ENCODE assay signal across 1 cellular context in genomic region chr20:38926142-38926933, GRCh38.
TF ChIP-seq lines count a peak whose summit lies in the region.

A gene with protein sequence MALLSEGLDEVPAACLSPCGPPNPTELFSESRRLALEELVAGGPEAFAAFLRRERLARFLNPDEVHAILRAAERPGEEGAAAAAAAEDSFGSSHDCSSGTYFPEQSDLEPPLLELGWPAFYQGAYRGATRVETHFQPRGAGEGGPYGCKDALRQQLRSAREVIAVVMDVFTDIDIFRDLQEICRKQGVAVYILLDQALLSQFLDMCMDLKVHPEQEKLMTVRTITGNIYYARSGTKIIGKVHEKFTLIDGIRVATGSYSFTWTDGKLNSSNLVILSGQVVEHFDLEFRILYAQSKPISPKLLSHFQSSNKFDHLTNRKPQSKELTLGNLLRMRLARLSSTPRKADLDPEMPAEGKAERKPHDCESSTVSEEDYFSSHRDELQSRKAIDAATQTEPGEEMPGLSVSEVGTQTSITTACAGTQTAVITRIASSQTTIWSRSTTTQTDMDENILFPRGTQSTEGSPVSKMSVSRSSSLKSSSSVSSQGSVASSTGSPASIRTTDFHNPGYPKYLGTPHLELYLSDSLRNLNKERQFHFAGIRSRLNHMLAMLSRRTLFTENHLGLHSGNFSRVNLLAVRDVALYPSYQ (plus strand): TSS chr20:38926417. CDS start chr20:38926443, 26 bp downstream.

TF ChIP-seq in HepG2, 621 proteins besides CTCF, POLR2A, EP300 and RAD21 (continued from another document and continues in another):
- TF ChIP-seq, protein P1, sequence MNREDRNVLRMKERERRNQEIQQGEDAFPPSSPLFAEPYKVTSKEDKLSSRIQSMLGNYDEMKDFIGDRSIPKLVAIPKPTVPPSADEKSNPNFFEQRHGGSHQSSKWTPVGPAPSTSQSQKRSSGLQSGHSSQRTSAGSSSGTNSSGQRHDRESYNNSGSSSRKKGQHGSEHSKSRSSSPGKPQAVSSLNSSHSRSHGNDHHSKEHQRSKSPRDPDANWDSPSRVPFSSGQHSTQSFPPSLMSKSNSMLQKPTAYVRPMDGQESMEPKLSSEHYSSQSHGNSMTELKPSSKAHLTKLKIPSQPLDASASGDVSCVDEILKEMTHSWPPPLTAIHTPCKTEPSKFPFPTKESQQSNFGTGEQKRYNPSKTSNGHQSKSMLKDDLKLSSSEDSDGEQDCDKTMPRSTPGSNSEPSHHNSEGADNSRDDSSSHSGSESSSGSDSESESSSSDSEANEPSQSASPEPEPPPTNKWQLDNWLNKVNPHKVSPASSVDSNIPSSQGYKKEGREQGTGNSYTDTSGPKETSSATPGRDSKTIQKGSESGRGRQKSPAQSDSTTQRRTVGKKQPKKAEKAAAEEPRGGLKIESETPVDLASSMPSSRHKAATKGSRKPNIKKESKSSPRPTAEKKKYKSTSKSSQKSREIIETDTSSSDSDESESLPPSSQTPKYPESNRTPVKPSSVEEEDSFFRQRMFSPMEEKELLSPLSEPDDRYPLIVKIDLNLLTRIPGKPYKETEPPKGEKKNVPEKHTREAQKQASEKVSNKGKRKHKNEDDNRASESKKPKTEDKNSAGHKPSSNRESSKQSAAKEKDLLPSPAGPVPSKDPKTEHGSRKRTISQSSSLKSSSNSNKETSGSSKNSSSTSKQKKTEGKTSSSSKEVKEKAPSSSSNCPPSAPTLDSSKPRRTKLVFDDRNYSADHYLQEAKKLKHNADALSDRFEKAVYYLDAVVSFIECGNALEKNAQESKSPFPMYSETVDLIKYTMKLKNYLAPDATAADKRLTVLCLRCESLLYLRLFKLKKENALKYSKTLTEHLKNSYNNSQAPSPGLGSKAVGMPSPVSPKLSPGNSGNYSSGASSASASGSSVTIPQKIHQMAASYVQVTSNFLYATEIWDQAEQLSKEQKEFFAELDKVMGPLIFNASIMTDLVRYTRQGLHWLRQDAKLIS (CRISPR knock-in tag; IDR thresholded peaks at IDR 0.05), result peak; percentile 90; the same call in 1 of the 2 replicates
- TF ChIP-seq LCORL (IDR thresholded peaks at IDR 0.05), result no peak
- TF ChIP-seq LCORL (CRISPR knock-in tag; IDR thresholded peaks at IDR 0.05), result peak; percentile 74
- peak; percentile 80; the same call in 1 of the 2 replicates for TF ChIP-seq ATF2 (CRISPR knock-in tag; IDR thresholded peaks at IDR 0.05)
- TF ChIP-seq ZBTB3 (CRISPR knock-in tag; IDR thresholded peaks at IDR 0.05; ENCODE audit: borderline replicate concordance, low read depth), result no peak
- TF ChIP-seq ISX (CRISPR knock-in tag; conservative IDR thresholded peaks at IDR 0.05), result peak; percentile 93
- TF ChIP-seq, protein P2, sequence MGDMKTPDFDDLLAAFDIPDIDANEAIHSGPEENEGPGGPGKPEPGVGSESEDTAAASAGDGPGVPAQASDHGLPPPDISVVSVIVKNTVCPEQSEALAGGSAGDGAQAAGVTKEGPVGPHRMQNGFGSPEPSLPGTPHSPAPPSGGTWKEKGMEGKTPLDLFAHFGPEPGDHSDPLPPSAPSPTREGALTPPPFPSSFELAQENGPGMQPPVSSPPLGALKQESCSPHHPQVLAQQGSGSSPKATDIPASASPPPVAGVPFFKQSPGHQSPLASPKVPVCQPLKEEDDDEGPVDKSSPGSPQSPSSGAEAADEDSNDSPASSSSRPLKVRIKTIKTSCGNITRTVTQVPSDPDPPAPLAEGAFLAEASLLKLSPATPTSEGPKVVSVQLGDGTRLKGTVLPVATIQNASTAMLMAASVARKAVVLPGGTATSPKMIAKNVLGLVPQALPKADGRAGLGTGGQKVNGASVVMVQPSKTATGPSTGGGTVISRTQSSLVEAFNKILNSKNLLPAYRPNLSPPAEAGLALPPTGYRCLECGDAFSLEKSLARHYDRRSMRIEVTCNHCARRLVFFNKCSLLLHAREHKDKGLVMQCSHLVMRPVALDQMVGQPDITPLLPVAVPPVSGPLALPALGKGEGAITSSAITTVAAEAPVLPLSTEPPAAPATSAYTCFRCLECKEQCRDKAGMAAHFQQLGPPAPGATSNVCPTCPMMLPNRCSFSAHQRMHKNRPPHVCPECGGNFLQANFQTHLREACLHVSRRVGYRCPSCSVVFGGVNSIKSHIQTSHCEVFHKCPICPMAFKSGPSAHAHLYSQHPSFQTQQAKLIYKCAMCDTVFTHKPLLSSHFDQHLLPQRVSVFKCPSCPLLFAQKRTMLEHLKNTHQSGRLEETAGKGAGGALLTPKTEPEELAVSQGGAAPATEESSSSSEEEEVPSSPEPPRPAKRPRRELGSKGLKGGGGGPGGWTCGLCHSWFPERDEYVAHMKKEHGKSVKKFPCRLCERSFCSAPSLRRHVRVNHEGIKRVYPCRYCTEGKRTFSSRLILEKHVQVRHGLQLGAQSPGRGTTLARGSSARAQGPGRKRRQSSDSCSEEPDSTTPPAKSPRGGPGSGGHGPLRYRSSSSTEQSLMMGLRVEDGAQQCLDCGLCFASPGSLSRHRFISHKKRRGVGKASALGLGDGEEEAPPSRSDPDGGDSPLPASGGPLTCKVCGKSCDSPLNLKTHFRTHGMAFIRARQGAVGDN (CRISPR knock-in tag; IDR thresholded peaks at IDR 0.05), result peak; percentile 96
- peak; percentile 70; the same call in 1 of the 2 replicates for TF ChIP-seq ZNF33A (CRISPR knock-in tag; IDR thresholded peaks at IDR 0.05; ENCODE audit: borderline replicate concordance)
- TF ChIP-seq ZNF281 (CRISPR knock-in tag; IDR thresholded peaks at IDR 0.05; ENCODE audit: borderline replicate concordance), result no peak
- TF ChIP-seq, protein P3, sequence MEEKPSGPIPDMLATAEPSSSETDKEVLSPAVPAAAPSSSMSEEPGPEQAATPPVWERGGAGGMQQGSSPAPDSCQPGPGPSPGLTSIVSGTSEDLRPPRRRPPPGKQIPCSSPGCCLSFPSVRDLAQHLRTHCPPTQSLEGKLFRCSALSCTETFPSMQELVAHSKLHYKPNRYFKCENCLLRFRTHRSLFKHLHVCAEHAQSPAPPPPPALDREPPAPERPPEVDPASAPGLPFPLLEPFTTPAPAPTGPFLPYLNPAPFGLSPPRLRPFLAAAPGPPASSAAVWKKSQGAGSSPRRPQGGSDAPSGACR (CRISPR knock-in tag; IDR thresholded peaks at IDR 0.05), result peak; percentile 74; the same call in 1 of the 2 replicates
- peak; percentile 34; the same call in 1 of the 2 replicates for TF ChIP-seq EHMT2 (IDR thresholded peaks at IDR 0.05; ENCODE audit: borderline replicate concordance, low read depth, low read length)
- TF ChIP-seq SAP130 (CRISPR knock-in tag; IDR thresholded peaks at IDR 0.05; ENCODE audit: low read depth), result peak; percentile 100
- TF ChIP-seq FIP1L1 (IDR thresholded peaks at IDR 0.05; ENCODE audit: borderline replicate concordance, insufficient read depth, low read depth, low read length), result 0 out of 2 replicates have a peak, but pooled peaks have one; percentile 81
- TF ChIP-seq HNRNPL (IDR thresholded peaks at IDR 0.05; ENCODE audit: low read depth, low read length), result peak; percentile 41; the same call in 1 of the 2 replicates
- TF ChIP-seq ZNF569 (CRISPR knock-in tag; IDR thresholded peaks at IDR 0.05; ENCODE audit: borderline replicate concordance), result peak; percentile 48; the same call in 1 of the 2 replicates
- peak; percentile 87 for TF ChIP-seq ZSCAN31 (CRISPR knock-in tag; IDR thresholded peaks at IDR 0.05; ENCODE audit: low read depth)
- peak; percentile 51; the same call in 1 of the 2 replicates for TF ChIP-seq MAFG (CRISPR knock-in tag; IDR thresholded peaks at IDR 0.05)
- TF ChIP-seq TOPORS (CRISPR knock-in tag; IDR thresholded peaks at IDR 0.05), result peak; percentile 100
- TF ChIP-seq NFYC (CRISPR knock-in tag; IDR thresholded peaks at IDR 0.05), result peak; percentile 99
- TF ChIP-seq PCBP2 (optimal IDR thresholded peaks at IDR 0.05; ENCODE audit: low read depth, low read length, poor library complexity, severe bottlenecking), result no peak
- peak; percentile 44; the same call in 1 of the 2 replicates for TF ChIP-seq HNF1A (IDR thresholded peaks at IDR 0.05; ENCODE audit: low read depth)
- peak; percentile 81; the same call in 1 of the 2 replicates for TF ChIP-seq HNF1A (CRISPR knock-in tag; IDR thresholded peaks at IDR 0.05; ENCODE audit: borderline replicate concordance)
- peak; percentile 86 for TF ChIP-seq SIN3B (IDR thresholded peaks at IDR 0.05; ENCODE audit: low read length)
- 0 out of 2 replicates have a peak, but pooled peaks have one; percentile 59 for TF ChIP-seq NR3C1 (CRISPR knock-in tag; IDR thresholded peaks at IDR 0.05)
- peak; percentile 79; the same call in 1 of the 2 replicates for TF ChIP-seq AHR (CRISPR knock-in tag; IDR thresholded peaks at IDR 0.05)
- TF ChIP-seq HOXA3 (CRISPR knock-in tag; IDR thresholded peaks at IDR 0.05), result peak; percentile 87; the same call in 1 of the 2 replicates
- peak; percentile 94 for TF ChIP-seq NFKB2 (CRISPR knock-in tag; IDR thresholded peaks at IDR 0.05; ENCODE audit: borderline replicate concordance)
- TF ChIP-seq ZBTB25 (CRISPR knock-in tag; IDR thresholded peaks at IDR 0.05), result peak; percentile 82; the same call in 1 of the 2 replicates
- peak; percentile 99 for TF ChIP-seq REPIN1 (CRISPR knock-in tag; IDR thresholded peaks at IDR 0.05; ENCODE audit: borderline replicate concordance, low read depth)
- peak; percentile 9; the same call in 1 of the 2 replicates for TF ChIP-seq GPN1 (CRISPR knock-in tag; IDR thresholded peaks at IDR 0.05; ENCODE audit: borderline replicate concordance)
- peak; percentile 83 for TF ChIP-seq SRSF4 (IDR thresholded peaks at IDR 0.05; ENCODE audit: low read depth, low read length, poor library complexity, severe bottlenecking)
